ENCODE assay signal across 10 cellular contexts in genomic region chr7:148535227-148535626, GRCh38. TPM values are rescaled to one million over a fixed set of nuclear protein-coding genes. Genes with fewer than 3 reads are reported as not detected.
A peak's percentile ranks its signal among the peaks of the same experiment; 100 is the strongest.
DNase-seq lines count a peak whose midpoint lies in the region; ATAC-seq and TF ChIP-seq lines count a peak whose summit lies in the region.
"Had no signal": no experiment of that assay in that cellular context is flagged by ENCODE, and none has a peak within 500 bp of the region (broad histone marks: within the 10 kb centered on the region; RNA-seq: fewer than 3 reads in every experiment).

No MANE protein-coding gene starts in this region.

- no peaks in the 10 kb centered on the region for H3K27me3 Mint-ChIP-seq in T-helper 1 cell treated with Interleukin-12 subunit alpha and Interleukin-12 subunit beta and Interleukin-4 antibody, amounts not matched to agents 30 μg/mL and 1 μg/mL, for 36 hours (ENCODE audit: low read depth)

- H3K9me3 Mint-ChIP-seq in T-helper 1 cell treated with Interleukin-12 subunit alpha and Interleukin-12 subunit beta and Interleukin-4 antibody, amounts not matched to agents 30 μg/mL and 1 μg/mL, for 36 hours = no peaks in the 10 kb centered on the region

- peaks cover 2% of the 10 kb centered on the region for H3K36me3 Mint-ChIP-seq in T-helper 1 cell treated with Interleukin-12 subunit alpha and Interleukin-12 subunit beta and Interleukin-4 antibody, amounts not matched to agents 30 μg/mL and 1 μg/mL, for 36 hours (ENCODE audit: low read depth)

- H3K27me3 ChIP-seq in upper lobe of right lung = no peaks in the 10 kb centered on the region
- H3K27me3 ChIP-seq: right lobe of liver had no signal

- intact Hi-C loops in upper lobe of right lung (cut with DNase I) = no loop called here

- H3K4me3 ChIP-seq in upper lobe of right lung = no peak overlapping the region
- H3K4me3 ChIP-seq: right lobe of liver had no signal

- H3K9me3 ChIP-seq in upper lobe of right lung = no peaks in the 10 kb centered on the region
- H3K9me3 ChIP-seq: right lobe of liver had no signal

- no peak overlapping the region for H3K4me3 Mint-ChIP-seq in T-helper 1 cell treated with Interleukin-12 subunit alpha and Interleukin-12 subunit beta and Interleukin-4 antibody, amounts not matched to agents 30 μg/mL and 1 μg/mL, for 36 hours

- no peak for TF ChIP-seq CTCF in upper lobe of right lung (IDR thresholded peaks at IDR 0.05)

- ATAC-seq in GM18505 (IDR thresholded peaks at IDR 0.05; ENCODE audit: unreplicated experiment) = peak; percentile 78
- peak; percentile 70 for ATAC-seq in HG03159 (IDR thresholded peaks at IDR 0.05; ENCODE audit: unreplicated experiment)
- ATAC-seq in upper lobe of right lung = peak; percentile 79
- ATAC-seq in HG02870 (IDR thresholded peaks at IDR 0.05; ENCODE audit: unreplicated experiment) = no peak

- peaks cover 8% of the 10 kb centered on the region for H3K4me1 Mint-ChIP-seq in T-helper 1 cell treated with Interleukin-12 subunit alpha and Interleukin-12 subunit beta and Interleukin-4 antibody, amounts not matched to agents 30 μg/mL and 1 μg/mL, for 36 hours (ENCODE audit: low read depth)

- H3K4me1 ChIP-seq in upper lobe of right lung = no peaks in the 10 kb centered on the region
- H3K4me1 ChIP-seq: right lobe of liver had no signal

- no peak overlapping the region for H3K27ac ChIP-seq in upper lobe of right lung
- H3K27ac ChIP-seq: right lobe of liver had no signal

- DNase-seq in kidney glomerular epithelial cell (lab: John Stamatoyannopoulos, UW) (peak; percentile 11), upper lobe of right lung (no peak), SKM-1 treated with dmso at 0.1 percent for 144 hours (lab: John Stamatoyannopoulos, UW; ENCODE audit: unreplicated experiment) (no peak), T-helper 9 cell (no peak)
- DNase-seq: right lobe of liver had no signal

- TF ChIP-seq POLR2A in GM18505 (IDR thresholded peaks at IDR 0.05; ENCODE audit: borderline replicate concordance, extremely low read depth, insufficient read depth, insufficient read length) = no peak

- no peaks in the 10 kb centered on the region for H3K36me3 ChIP-seq in upper lobe of right lung
- H3K36me3 ChIP-seq: right lobe of liver had no signal

- peak overlapping the region; percentile 60 for H3K27ac Mint-ChIP-seq in T-helper 1 cell treated with Interleukin-12 subunit alpha and Interleukin-12 subunit beta and Interleukin-4 antibody, amounts not matched to agents 30 μg/mL and 1 μg/mL, for 36 hours

RNA-seq across cellular contexts. Expression of gene C7orf33, which starts 55.3 kb away (rescaled TPM):
- total RNA-seq in upper lobe of right lung = not detected
- total RNA-seq: bronchial epithelial cell, right lobe of liver had no signal
